8 cellular contexts compared by ENCODE assay signal in genomic region chr16:86554599-86554916, GRCh38. TPM values are rescaled to one million over a fixed set of nuclear protein-coding genes. Genes with fewer than 3 reads are reported as not detected.
DNase-seq lines count a peak whose midpoint lies in the region; ATAC-seq and TF ChIP-seq lines count a peak whose summit lies in the region.

No MANE protein-coding gene starts in this region.

- H3K4me1 Mint-ChIP-seq in activated T-helper 17 cell treated with anti-CD3 and anti-CD28 coated beads, Interleukin-2, amount 50 U/mL, for 72 hours: no peaks in the 10 kb centered on the region
- peaks cover 38% of the 10 kb centered on the region for H3K4me1 Mint-ChIP-seq in stimulated activated naive CD8-positive, alpha-beta T cell treated with anti-CD3 and anti-CD28 coated beads, Interleukin-15, amount 100 ng/mL, for 72 hours

- WGBS in iPS DF 6.9 (ENCODE audit: insufficient coverage, insufficient read length): no CpG with 5 or more reads among the region's 10 CpGs

- peak overlapping the region; percentile 97 for H3K27ac Mint-ChIP-seq in activated T-helper 17 cell treated with anti-CD3 and anti-CD28 coated beads, Interleukin-2, amount 50 U/mL, for 72 hours
- peak overlapping the region; percentile 99 for H3K27ac Mint-ChIP-seq in stimulated activated naive CD8-positive, alpha-beta T cell treated with anti-CD3 and anti-CD28 coated beads, Interleukin-15, amount 100 ng/mL, for 72 hours

- peaks cover 38% of the 10 kb centered on the region for H3K36me3 Mint-ChIP-seq in activated T-helper 17 cell treated with anti-CD3 and anti-CD28 coated beads, Interleukin-2, amount 50 U/mL, for 72 hours (ENCODE audit: low read depth)

- DNase-seq in HFF-Myc (ENCODE audit: extremely low read depth, low read depth) (no peak), iPS DF 6.9 (ENCODE audit: low read depth, low spot score) (no peak), kidney tubule cell (ENCODE audit: low spot score) (no peak), NCI-H2227 (lab: John Stamatoyannopoulos, UW; ENCODE audit: unreplicated experiment) (no peak), GDM1 (lab: John Stamatoyannopoulos, UW) (no peak), iPS-NIHi11 (ENCODE audit: low spot score) (no peak)
- DNase-seq in stimulated activated naive CD8-positive, alpha-beta T cell treated with anti-CD3 and anti-CD28 coated beads, Interleukin-15, amount 100 ng/mL, for 72 hours: no peak

- no peak overlapping the region for H3K27ac ChIP-seq in iPS DF 6.9 (ENCODE audit: low read length)

- H3K4me3 Mint-ChIP-seq in activated T-helper 17 cell treated with anti-CD3 and anti-CD28 coated beads, Interleukin-2, amount 50 U/mL, for 72 hours: peak overlapping the region; percentile 89
- H3K4me3 Mint-ChIP-seq in stimulated activated naive CD8-positive, alpha-beta T cell treated with anti-CD3 and anti-CD28 coated beads, Interleukin-15, amount 100 ng/mL, for 72 hours: peak overlapping the region; percentile 91 to 95

- H3K9me3 Mint-ChIP-seq in activated T-helper 17 cell treated with anti-CD3 and anti-CD28 coated beads, Interleukin-2, amount 50 U/mL, for 72 hours: no peaks in the 10 kb centered on the region
- no peaks in the 10 kb centered on the region for H3K9me3 Mint-ChIP-seq in stimulated activated naive CD8-positive, alpha-beta T cell treated with anti-CD3 and anti-CD28 coated beads, Interleukin-15, amount 100 ng/mL, for 72 hours

- no peaks in the 10 kb centered on the region for H3K9me3 ChIP-seq in iPS DF 6.9 (ENCODE audit: control insufficient read depth, insufficient read depth, low read length)

- ATAC-seq in activated T-helper 17 cell treated with anti-CD3 and anti-CD28 coated beads, Interleukin-2, amount 50 U/mL, for 72 hours (replicated peaks): no peak
- ATAC-seq in stimulated activated naive CD8-positive, alpha-beta T cell treated with anti-CD3 and anti-CD28 coated beads, Interleukin-15, amount 100 ng/mL, for 72 hours: peak; percentile 1

- H3K4me3 ChIP-seq in HFF-Myc (replicated peaks; ENCODE audit: low read depth, low read length): peak overlapping the region; percentile 92
- H3K4me3 ChIP-seq in iPS DF 6.9 (ENCODE audit: low read length): peak overlapping the region; percentile 47; the same call in 1 of the 2 replicates

- H3K27me3 Mint-ChIP-seq in activated T-helper 17 cell treated with anti-CD3 and anti-CD28 coated beads, Interleukin-2, amount 50 U/mL, for 72 hours: peaks cover 7% of the 10 kb centered on the region
- no peaks in the 10 kb centered on the region for H3K27me3 Mint-ChIP-seq in stimulated activated naive CD8-positive, alpha-beta T cell treated with anti-CD3 and anti-CD28 coated beads, Interleukin-15, amount 100 ng/mL, for 72 hours

- no peak for TF ChIP-seq CTCF in HFF-Myc (IDR thresholded peaks at IDR 0.05; ENCODE audit: low read depth, low read length, missing control alignments)

- no peaks in the 10 kb centered on the region for H3K27me3 ChIP-seq in iPS DF 6.9 (ENCODE audit: control insufficient read depth, insufficient read depth, low read length)

- H3K36me3 ChIP-seq in iPS DF 6.9 (ENCODE audit: control insufficient read depth, insufficient read depth, low read length): no peaks in the 10 kb centered on the region

- H3K4me1 ChIP-seq in iPS DF 6.9 (ENCODE audit: control insufficient read depth, insufficient read depth, low read length): no peaks in the 10 kb centered on the region

RNA-seq across cellular contexts. Expression of gene MTHFSD, which starts 0.5 kb away (rescaled TPM):
- total RNA-seq in activated T-helper 17 cell treated with anti-CD3 and anti-CD28 coated beads, Interleukin-2, amount 50 U/mL, for 72 hours: 10 to 100 TPM; 17.1 to 19.3 TPM

RNA-seq across cellular contexts. Expression of gene FOXC2, which starts 12.1 kb away (rescaled TPM):
- total RNA-seq in activated T-helper 17 cell treated with anti-CD3 and anti-CD28 coated beads, Interleukin-2, amount 50 U/mL, for 72 hours: not detected

RNA-seq across cellular contexts. Expression of gene FOXL1, which starts 23.8 kb away (rescaled TPM):
- not detected for total RNA-seq in activated T-helper 17 cell treated with anti-CD3 and anti-CD28 coated beads, Interleukin-2, amount 50 U/mL, for 72 hours

RNA-seq across cellular contexts. Expression of gene FOXF1, which starts 44.2 kb away (rescaled TPM):
- not detected for total RNA-seq in activated T-helper 17 cell treated with anti-CD3 and anti-CD28 coated beads, Interleukin-2, amount 50 U/mL, for 72 hours
